In the genomic region with DNA sequence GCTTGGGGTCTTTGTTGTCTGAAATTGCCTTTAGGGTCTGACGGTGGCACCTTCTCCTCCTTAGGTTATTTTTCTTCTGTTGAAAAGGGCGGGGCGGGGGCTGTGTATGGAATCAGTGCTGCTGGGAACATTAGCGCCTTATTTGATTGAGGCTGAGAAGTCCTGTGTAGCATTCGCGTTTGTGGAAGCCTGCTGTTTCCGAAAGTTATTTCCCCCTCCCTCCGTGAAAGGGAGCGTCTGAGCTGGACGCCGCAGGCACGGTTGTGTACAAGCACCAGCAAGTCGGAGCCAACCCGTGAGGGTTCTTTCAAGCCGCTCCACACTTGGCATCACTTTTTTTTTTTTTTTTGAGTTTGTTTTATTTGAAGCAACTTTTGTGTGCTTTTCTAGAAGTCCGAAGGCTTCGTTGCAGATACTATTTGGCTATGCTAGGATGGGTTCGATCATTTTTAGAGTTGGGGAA, we compare ENCODE assay signal across 1 cellular context.
A peak's percentile ranks its signal among the peaks of the same experiment; 100 is the strongest.
TF ChIP-seq lines count a peak whose summit lies in the region.

No MANE protein-coding gene starts in this region.

TF ChIP-seq in HEK293, 187 proteins besides CTCF, POLR2A, EP300 and RAD21 (continued from another document and continues in another):
- no peak for TF ChIP-seq ZNF132 (tag by site-specific recombination; IDR thresholded peaks at IDR 0.05; ENCODE audit: borderline replicate concordance)
- TF ChIP-seq ZNF157 (tag by site-specific recombination; IDR thresholded peaks at IDR 0.05) = no peak
- TF ChIP-seq, protein P1, sequence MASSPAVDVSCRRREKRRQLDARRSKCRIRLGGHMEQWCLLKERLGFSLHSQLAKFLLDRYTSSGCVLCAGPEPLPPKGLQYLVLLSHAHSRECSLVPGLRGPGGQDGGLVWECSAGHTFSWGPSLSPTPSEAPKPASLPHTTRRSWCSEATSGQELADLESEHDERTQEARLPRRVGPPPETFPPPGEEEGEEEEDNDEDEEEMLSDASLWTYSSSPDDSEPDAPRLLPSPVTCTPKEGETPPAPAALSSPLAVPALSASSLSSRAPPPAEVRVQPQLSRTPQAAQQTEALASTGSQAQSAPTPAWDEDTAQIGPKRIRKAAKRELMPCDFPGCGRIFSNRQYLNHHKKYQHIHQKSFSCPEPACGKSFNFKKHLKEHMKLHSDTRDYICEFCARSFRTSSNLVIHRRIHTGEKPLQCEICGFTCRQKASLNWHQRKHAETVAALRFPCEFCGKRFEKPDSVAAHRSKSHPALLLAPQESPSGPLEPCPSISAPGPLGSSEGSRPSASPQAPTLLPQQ (tag by site-specific recombination; IDR thresholded peaks at IDR 0.05) = no peak
- TF ChIP-seq, protein P2, sequence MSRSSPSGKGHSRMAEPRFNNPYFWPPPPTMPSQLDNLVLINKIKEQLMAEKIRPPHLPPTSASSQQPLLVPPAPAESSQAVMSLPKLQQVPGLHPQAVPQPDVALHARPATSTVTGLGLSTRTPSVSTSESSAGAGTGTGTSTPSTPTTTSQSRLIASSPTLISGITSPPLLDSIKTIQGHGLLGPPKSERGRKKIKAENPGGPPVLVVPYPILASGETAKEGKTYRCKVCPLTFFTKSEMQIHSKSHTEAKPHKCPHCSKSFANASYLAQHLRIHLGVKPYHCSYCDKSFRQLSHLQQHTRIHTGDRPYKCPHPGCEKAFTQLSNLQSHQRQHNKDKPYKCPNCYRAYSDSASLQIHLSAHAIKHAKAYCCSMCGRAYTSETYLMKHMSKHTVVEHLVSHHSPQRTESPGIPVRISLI (tag by site-specific recombination; IDR thresholded peaks at IDR 0.05) = peak; percentile 70; the same call in 1 of the 2 replicates
- TF ChIP-seq ZNF121 (tag by site-specific recombination; IDR thresholded peaks at IDR 0.05) = no peak
- TF ChIP-seq ZSCAN16 (tag by site-specific recombination; IDR thresholded peaks at IDR 0.05) = no peak
- TF ChIP-seq, protein P3, sequence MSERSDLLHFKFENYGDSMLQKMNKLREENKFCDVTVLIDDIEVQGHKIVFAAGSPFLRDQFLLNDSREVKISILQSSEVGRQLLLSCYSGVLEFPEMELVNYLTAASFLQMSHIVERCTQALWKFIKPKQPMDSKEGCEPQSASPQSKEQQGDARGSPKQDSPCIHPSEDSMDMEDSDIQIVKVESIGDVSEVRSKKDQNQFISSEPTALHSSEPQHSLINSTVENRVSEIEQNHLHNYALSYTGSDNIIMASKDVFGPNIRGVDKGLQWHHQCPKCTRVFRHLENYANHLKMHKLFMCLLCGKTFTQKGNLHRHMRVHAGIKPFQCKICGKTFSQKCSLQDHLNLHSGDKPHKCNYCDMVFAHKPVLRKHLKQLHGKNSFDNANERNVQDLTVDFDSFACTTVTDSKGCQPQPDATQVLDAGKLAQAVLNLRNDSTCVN (tag by site-specific recombination; optimal IDR thresholded peaks at IDR 0.05) = peak; percentile 45
- TF ChIP-seq ZNF571 (tag by site-specific recombination; IDR thresholded peaks at IDR 0.05) = no peak
- no peak for TF ChIP-seq SETDB1 (IDR thresholded peaks at IDR 0.05; ENCODE audit: insufficient read length, low read length)
- TF ChIP-seq ZBTB17 (tag by site-specific recombination; IDR thresholded peaks at IDR 0.05) = peak; percentile 66
- TF ChIP-seq, protein P4, sequence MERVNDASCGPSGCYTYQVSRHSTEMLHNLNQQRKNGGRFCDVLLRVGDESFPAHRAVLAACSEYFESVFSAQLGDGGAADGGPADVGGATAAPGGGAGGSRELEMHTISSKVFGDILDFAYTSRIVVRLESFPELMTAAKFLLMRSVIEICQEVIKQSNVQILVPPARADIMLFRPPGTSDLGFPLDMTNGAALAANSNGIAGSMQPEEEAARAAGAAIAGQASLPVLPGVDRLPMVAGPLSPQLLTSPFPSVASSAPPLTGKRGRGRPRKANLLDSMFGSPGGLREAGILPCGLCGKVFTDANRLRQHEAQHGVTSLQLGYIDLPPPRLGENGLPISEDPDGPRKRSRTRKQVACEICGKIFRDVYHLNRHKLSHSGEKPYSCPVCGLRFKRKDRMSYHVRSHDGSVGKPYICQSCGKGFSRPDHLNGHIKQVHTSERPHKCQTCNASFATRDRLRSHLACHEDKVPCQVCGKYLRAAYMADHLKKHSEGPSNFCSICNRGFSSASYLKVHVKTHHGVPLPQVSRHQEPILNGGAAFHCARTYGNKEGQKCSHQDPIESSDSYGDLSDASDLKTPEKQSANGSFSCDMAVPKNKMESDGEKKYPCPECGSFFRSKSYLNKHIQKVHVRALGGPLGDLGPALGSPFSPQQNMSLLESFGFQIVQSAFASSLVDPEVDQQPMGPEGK (tag by site-specific recombination; IDR thresholded peaks at IDR 0.05) = peak; percentile 64
- TF ChIP-seq ZNF175 (tag by site-specific recombination; IDR thresholded peaks at IDR 0.05) = no peak
- peak; percentile 97 for TF ChIP-seq ZNF341 (tag by site-specific recombination; IDR thresholded peaks at IDR 0.05; ENCODE audit: low read depth)
- peak; percentile 20; the same call in 1 of the 2 replicates for TF ChIP-seq ZNF558 (tag by site-specific recombination; IDR thresholded peaks at IDR 0.05)
- no peak for TF ChIP-seq ZNF48 (tag by site-specific recombination; IDR thresholded peaks at IDR 0.05)
- peak; percentile 34; the same call in 1 of the 2 replicates for TF ChIP-seq ZIC2 (tag by site-specific recombination; IDR thresholded peaks at IDR 0.05)
- no peak for TF ChIP-seq KLF7 (tag by site-specific recombination; IDR thresholded peaks at IDR 0.05; ENCODE audit: borderline replicate concordance)
- no peak for TF ChIP-seq ZBTB48 (tag by site-specific recombination; IDR thresholded peaks at IDR 0.05)
- TF ChIP-seq, protein P5, sequence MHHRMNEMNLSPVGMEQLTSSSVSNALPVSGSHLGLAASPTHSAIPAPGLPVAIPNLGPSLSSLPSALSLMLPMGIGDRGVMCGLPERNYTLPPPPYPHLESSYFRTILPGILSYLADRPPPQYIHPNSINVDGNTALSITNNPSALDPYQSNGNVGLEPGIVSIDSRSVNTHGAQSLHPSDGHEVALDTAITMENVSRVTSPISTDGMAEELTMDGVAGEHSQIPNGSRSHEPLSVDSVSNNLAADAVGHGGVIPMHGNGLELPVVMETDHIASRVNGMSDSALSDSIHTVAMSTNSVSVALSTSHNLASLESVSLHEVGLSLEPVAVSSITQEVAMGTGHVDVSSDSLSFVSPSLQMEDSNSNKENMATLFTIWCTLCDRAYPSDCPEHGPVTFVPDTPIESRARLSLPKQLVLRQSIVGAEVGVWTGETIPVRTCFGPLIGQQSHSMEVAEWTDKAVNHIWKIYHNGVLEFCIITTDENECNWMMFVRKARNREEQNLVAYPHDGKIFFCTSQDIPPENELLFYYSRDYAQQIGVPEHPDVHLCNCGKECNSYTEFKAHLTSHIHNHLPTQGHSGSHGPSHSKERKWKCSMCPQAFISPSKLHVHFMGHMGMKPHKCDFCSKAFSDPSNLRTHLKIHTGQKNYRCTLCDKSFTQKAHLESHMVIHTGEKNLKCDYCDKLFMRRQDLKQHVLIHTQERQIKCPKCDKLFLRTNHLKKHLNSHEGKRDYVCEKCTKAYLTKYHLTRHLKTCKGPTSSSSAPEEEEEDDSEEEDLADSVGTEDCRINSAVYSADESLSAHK (tag by site-specific recombination; IDR thresholded peaks at IDR 0.05) = no peak
- TF ChIP-seq ZNF169 (tag by site-specific recombination; IDR thresholded peaks at IDR 0.05) = no peak
- no peak for TF ChIP-seq GLIS2 (tag by site-specific recombination; IDR thresholded peaks at IDR 0.05)
- no peak for TF ChIP-seq ZNF623 (tag by site-specific recombination; IDR thresholded peaks at IDR 0.05)
- TF ChIP-seq, protein P6, sequence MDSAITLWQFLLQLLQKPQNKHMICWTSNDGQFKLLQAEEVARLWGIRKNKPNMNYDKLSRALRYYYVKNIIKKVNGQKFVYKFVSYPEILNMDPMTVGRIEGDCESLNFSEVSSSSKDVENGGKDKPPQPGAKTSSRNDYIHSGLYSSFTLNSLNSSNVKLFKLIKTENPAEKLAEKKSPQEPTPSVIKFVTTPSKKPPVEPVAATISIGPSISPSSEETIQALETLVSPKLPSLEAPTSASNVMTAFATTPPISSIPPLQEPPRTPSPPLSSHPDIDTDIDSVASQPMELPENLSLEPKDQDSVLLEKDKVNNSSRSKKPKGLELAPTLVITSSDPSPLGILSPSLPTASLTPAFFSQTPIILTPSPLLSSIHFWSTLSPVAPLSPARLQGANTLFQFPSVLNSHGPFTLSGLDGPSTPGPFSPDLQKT (IDR thresholded peaks at IDR 0.05; ENCODE audit: borderline replicate concordance, low read depth, low read length) = no peak
- TF ChIP-seq, protein P7, sequence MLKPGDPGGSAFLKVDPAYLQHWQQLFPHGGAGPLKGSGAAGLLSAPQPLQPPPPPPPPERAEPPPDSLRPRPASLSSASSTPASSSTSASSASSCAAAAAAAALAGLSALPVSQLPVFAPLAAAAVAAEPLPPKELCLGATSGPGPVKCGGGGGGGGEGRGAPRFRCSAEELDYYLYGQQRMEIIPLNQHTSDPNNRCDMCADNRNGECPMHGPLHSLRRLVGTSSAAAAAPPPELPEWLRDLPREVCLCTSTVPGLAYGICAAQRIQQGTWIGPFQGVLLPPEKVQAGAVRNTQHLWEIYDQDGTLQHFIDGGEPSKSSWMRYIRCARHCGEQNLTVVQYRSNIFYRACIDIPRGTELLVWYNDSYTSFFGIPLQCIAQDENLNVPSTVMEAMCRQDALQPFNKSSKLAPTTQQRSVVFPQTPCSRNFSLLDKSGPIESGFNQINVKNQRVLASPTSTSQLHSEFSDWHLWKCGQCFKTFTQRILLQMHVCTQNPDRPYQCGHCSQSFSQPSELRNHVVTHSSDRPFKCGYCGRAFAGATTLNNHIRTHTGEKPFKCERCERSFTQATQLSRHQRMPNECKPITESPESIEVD (tag by site-specific recombination; IDR thresholded peaks at IDR 0.05) = no peak
- peak; percentile 34; the same call in 1 of the 2 replicates for TF ChIP-seq ZNF76 (tag by site-specific recombination; IDR thresholded peaks at IDR 0.05; ENCODE audit: borderline replicate concordance, low read depth)
- TF ChIP-seq ZNF335 (tag by site-specific recombination; conservative IDR thresholded peaks at IDR 0.05) = peak; percentile 61
- TF ChIP-seq ZNF174 (tag by site-specific recombination; IDR thresholded peaks at IDR 0.05) = no peak
- no peak for TF ChIP-seq OVOL3 (tag by site-specific recombination; IDR thresholded peaks at IDR 0.05)
- TF ChIP-seq, protein P8, sequence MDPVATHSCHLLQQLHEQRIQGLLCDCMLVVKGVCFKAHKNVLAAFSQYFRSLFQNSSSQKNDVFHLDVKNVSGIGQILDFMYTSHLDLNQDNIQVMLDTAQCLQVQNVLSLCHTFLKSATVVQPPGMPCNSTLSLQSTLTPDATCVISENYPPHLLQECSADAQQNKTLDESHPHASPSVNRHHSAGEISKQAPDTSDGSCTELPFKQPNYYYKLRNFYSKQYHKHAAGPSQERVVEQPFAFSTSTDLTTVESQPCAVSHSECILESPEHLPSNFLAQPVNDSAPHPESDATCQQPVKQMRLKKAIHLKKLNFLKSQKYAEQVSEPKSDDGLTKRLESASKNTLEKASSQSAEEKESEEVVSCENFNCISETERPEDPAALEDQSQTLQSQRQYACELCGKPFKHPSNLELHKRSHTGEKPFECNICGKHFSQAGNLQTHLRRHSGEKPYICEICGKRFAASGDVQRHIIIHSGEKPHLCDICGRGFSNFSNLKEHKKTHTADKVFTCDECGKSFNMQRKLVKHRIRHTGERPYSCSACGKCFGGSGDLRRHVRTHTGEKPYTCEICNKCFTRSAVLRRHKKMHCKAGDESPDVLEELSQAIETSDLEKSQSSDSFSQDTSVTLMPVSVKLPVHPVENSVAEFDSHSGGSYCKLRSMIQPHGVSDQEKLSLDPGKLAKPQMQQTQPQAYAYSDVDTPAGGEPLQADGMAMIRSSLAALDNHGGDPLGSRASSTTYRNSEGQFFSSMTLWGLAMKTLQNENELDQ (tag by site-specific recombination; IDR thresholded peaks at IDR 0.05; ENCODE audit: low read depth) = no peak
- peak; percentile 28; the same call in 1 of the 2 replicates for TF ChIP-seq SP7 (tag by site-specific recombination; IDR thresholded peaks at IDR 0.05)
- TF ChIP-seq ZNF521 (tag by site-specific recombination; IDR thresholded peaks at IDR 0.05) = no peak
- TF ChIP-seq ZNF658 (tag by site-specific recombination; IDR thresholded peaks at IDR 0.05) = no peak
- no peak for TF ChIP-seq EGR2 (tag by site-specific recombination; IDR thresholded peaks at IDR 0.05; ENCODE audit: low read depth)
- peak; percentile 30; the same call in 1 of the 2 replicates for TF ChIP-seq ZNF629 (tag by site-specific recombination; IDR thresholded peaks at IDR 0.05)
- no peak for TF ChIP-seq GLI4 (tag by site-specific recombination; IDR thresholded peaks at IDR 0.05)
- no peak for TF ChIP-seq ZNF837 (tag by site-specific recombination; IDR thresholded peaks at IDR 0.05)
- TF ChIP-seq, protein P9, sequence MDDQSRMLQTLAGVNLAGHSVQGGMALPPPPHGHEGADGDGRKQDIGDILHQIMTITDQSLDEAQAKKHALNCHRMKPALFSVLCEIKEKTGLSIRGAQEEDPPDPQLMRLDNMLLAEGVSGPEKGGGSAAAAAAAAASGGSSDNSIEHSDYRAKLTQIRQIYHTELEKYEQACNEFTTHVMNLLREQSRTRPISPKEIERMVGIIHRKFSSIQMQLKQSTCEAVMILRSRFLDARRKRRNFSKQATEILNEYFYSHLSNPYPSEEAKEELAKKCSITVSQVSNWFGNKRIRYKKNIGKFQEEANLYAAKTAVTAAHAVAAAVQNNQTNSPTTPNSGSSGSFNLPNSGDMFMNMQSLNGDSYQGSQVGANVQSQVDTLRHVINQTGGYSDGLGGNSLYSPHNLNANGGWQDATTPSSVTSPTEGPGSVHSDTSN (CRISPR knock-in tag; IDR thresholded peaks at IDR 0.05) = no peak
- no peak for TF ChIP-seq ZNF654 (tag by site-specific recombination; IDR thresholded peaks at IDR 0.05; ENCODE audit: low read depth)
- peak; percentile 68 for TF ChIP-seq ZEB2 (tag by site-specific recombination; IDR thresholded peaks at IDR 0.05)
- TF ChIP-seq ZNF426 (tag by site-specific recombination; IDR thresholded peaks at IDR 0.05) = no peak
- TF ChIP-seq, protein P10, sequence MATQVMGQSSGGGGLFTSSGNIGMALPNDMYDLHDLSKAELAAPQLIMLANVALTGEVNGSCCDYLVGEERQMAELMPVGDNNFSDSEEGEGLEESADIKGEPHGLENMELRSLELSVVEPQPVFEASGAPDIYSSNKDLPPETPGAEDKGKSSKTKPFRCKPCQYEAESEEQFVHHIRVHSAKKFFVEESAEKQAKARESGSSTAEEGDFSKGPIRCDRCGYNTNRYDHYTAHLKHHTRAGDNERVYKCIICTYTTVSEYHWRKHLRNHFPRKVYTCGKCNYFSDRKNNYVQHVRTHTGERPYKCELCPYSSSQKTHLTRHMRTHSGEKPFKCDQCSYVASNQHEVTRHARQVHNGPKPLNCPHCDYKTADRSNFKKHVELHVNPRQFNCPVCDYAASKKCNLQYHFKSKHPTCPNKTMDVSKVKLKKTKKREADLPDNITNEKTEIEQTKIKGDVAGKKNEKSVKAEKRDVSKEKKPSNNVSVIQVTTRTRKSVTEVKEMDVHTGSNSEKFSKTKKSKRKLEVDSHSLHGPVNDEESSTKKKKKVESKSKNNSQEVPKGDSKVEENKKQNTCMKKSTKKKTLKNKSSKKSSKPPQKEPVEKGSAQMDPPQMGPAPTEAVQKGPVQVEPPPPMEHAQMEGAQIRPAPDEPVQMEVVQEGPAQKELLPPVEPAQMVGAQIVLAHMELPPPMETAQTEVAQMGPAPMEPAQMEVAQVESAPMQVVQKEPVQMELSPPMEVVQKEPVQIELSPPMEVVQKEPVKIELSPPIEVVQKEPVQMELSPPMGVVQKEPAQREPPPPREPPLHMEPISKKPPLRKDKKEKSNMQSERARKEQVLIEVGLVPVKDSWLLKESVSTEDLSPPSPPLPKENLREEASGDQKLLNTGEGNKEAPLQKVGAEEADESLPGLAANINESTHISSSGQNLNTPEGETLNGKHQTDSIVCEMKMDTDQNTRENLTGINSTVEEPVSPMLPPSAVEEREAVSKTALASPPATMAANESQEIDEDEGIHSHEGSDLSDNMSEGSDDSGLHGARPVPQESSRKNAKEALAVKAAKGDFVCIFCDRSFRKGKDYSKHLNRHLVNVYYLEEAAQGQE (tag by site-specific recombination; IDR thresholded peaks at IDR 0.05) = no peak; the same call in 1 of the 2 replicates
- no peak for TF ChIP-seq ZNF548 (tag by site-specific recombination; IDR thresholded peaks at IDR 0.05)
- no peak for TF ChIP-seq ZNF311 (tag by site-specific recombination; IDR thresholded peaks at IDR 0.05; ENCODE audit: borderline replicate concordance)
